ENCODE assay signal across 1 cellular context in the genomic region with DNA sequence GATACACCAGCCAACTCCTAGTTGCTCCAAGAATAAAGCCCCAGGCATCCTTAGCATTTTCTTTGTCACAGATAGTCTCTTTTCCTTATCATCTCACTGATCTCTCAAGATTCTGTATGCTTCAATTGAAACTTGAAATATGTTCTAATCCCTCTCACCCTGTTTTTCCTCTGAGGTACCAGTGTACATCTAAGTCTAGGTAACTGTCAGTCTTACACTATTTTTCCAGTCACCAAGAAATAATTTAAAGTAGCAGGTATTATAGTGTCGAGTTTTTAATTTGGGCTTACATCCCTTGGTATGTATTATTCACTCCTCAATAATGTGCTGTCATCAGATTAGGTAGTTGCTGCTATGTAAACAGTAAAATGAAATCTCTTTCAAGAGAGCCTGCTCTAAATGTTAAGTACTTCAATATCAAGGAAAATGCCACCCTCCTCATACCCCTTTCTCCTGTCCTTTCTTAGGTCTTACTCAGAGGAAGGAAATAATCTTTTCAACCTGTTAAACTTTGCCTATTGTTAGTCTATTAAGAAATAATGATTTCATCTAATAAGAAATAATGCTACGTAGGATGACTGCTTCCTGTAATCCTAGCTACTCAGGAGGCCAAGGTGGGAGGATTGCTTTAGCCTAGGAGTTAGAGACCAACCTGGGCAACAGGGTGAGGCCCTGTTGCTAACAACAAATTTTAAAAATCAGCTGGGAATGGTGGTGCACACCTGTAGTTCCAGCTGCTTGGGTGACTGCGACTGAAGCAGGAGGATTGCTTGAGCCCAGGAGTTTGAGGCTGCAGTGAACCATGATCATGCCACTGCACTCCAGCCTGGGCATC.
TF ChIP-seq lines count a peak whose summit lies in the region.

No MANE protein-coding gene starts in this region.

TF ChIP-seq in K562, 482 proteins besides CTCF, POLR2A, EP300 and RAD21 (continued from another document):
- TF ChIP-seq, protein P1, sequence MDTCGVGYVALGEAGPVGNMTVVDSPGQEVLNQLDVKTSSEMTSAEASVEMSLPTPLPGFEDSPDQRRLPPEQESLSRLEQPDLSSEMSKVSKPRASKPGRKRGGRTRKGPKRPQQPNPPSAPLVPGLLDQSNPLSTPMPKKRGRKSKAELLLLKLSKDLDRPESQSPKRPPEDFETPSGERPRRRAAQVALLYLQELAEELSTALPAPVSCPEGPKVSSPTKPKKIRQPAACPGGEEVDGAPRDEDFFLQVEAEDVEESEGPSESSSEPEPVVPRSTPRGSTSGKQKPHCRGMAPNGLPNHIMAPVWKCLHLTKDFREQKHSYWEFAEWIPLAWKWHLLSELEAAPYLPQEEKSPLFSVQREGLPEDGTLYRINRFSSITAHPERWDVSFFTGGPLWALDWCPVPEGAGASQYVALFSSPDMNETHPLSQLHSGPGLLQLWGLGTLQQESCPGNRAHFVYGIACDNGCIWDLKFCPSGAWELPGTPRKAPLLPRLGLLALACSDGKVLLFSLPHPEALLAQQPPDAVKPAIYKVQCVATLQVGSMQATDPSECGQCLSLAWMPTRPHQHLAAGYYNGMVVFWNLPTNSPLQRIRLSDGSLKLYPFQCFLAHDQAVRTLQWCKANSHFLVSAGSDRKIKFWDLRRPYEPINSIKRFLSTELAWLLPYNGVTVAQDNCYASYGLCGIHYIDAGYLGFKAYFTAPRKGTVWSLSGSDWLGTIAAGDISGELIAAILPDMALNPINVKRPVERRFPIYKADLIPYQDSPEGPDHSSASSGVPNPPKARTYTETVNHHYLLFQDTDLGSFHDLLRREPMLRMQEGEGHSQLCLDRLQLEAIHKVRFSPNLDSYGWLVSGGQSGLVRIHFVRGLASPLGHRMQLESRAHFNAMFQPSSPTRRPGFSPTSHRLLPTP (IDR thresholded peaks at IDR 0.05; ENCODE audit: borderline replicate concordance, extremely low read depth, insufficient read length), result no peak
- TF ChIP-seq EZH2 (IDR thresholded peaks at IDR 0.05; ENCODE audit: borderline replicate concordance, low read depth, low read length) (no peak), ZNF644 (tag; IDR thresholded peaks at IDR 0.05; ENCODE audit: low read depth) (no peak), ZNF133 (CRISPR knock-in tag; IDR thresholded peaks at IDR 0.05) (no peak), ZNF165 (CRISPR knock-in tag; IDR thresholded peaks at IDR 0.05; ENCODE audit: borderline replicate concordance) (no peak), DDX20 (tag; IDR thresholded peaks at IDR 0.05; ENCODE audit: low read depth) (no peak), MCM2 (IDR thresholded peaks at IDR 0.05; ENCODE audit: low read depth) (no peak), ZNF316 (IDR thresholded peaks at IDR 0.05) (peak; percentile 59), CBX3 (IDR thresholded peaks at IDR 0.05; ENCODE audit: borderline replicate concordance in 1 of 2, low read length in 2 of 2) (no peak), CEBPG (CRISPR knock-in tag; IDR thresholded peaks at IDR 0.05) (no peak), CEBPG (tag; conservative IDR thresholded peaks at IDR 0.05 in 1 of 2, IDR thresholded peaks at IDR 0.05 in 1 of 2) (no peak), PHB2 (IDR thresholded peaks at IDR 0.05; ENCODE audit: low read depth) (no peak), RBFOX2 (IDR thresholded peaks at IDR 0.05; ENCODE audit: low read depth, low read length) (no peak), GABPB1 (CRISPR knock-in tag; IDR thresholded peaks at IDR 0.05) (no peak), KDM2B (CRISPR knock-in tag; IDR thresholded peaks at IDR 0.05) (no peak), SIN3A (IDR thresholded peaks at IDR 0.05; ENCODE audit: borderline replicate concordance in 2 of 2, control insufficient read depth in 1 of 2, low read depth in 2 of 2, low read length in 2 of 2) (no peak), BMI1 (IDR thresholded peaks at IDR 0.05; ENCODE audit: low read length) (no peak)
